In the genomic region with DNA sequence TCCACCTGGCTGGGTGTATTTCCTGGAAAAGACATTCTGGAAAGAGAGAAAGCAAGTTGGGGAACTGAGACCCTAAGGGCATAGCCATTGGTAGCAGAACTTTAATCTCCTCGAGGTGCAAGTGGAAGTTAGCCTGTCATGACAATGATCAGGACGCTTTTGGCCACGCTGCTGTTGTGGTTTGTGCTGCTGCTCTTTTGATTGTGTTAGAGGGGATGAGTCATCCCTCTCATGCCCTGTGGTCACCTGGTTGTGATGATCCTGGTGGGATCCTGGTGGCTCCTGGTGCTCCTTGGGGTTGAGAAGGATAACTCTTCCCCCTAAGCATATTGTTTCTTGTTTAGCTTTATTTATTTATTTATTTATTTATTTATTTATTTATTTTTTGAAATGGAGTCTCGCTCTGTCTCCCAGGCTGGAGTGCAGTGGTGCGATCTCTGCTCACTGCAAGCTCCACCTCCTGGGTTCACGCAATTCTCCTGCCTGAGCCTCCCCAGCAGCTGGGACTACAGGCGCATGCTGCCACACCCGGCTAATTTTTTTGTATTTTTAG, we compare ENCODE assay signal across 1 cellular context.
TF ChIP-seq lines count a peak whose summit lies in the region.

No MANE protein-coding gene starts in this region.

TF ChIP-seq in HEK293, 187 proteins besides CTCF, POLR2A, EP300 and RAD21 (continued from another document):
- TF ChIP-seq, protein P1, sequence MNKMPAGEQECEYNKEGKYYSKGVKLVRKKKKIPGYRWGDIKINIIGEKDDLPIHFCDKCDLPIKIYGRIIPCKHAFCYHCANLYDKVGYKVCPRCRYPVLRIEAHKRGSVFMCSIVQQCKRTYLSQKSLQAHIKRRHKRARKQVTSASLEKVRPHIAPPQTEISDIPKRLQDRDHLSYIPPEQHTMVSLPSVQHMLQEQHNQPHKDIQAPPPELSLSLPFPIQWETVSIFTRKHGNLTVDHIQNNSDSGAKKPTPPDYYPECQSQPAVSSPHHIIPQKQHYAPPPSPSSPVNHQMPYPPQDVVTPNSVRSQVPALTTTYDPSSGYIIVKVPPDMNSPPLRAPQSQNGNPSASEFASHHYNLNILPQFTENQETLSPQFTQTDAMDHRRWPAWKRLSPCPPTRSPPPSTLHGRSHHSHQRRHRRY (tag by site-specific recombination; IDR thresholded peaks at IDR 0.05), result no peak
- TF ChIP-seq ZNF544 (tag by site-specific recombination; IDR thresholded peaks at IDR 0.05) (no peak), ZNF19 (tag by site-specific recombination; IDR thresholded peaks at IDR 0.05; ENCODE audit: low read depth) (no peak), ZFP37 (tag by site-specific recombination; IDR thresholded peaks at IDR 0.05) (no peak), ZNF426 (tag by site-specific recombination; IDR thresholded peaks at IDR 0.05) (peak; percentile 34), ZNF155 (tag by site-specific recombination; IDR thresholded peaks at IDR 0.05) (no peak), TCF7L2 (IDR thresholded peaks at IDR 0.05; ENCODE audit: borderline replicate concordance, low read depth, low read length) (no peak), RBAK (tag by site-specific recombination; IDR thresholded peaks at IDR 0.05) (no peak), ZNF48 (tag by site-specific recombination; IDR thresholded peaks at IDR 0.05) (no peak), ZNF132 (tag by site-specific recombination; IDR thresholded peaks at IDR 0.05; ENCODE audit: borderline replicate concordance) (no peak), FEZF1 (tag by site-specific recombination; IDR thresholded peaks at IDR 0.05) (0 out of 2 replicates have a peak, but pooled peaks have one; percentile 6), ZNF416 (tag by site-specific recombination; IDR thresholded peaks at IDR 0.05) (no peak), ZNF324 (tag by site-specific recombination; IDR thresholded peaks at IDR 0.05) (no peak), ZSCAN16 (tag by site-specific recombination; IDR thresholded peaks at IDR 0.05) (no peak), ZNF473 (tag by site-specific recombination; IDR thresholded peaks at IDR 0.05) (no peak), ZNF664 (tag by site-specific recombination; IDR thresholded peaks at IDR 0.05) (no peak), ZNF239 (tag by site-specific recombination; IDR thresholded peaks at IDR 0.05) (no peak), BCL11B (tag by site-specific recombination; IDR thresholded peaks at IDR 0.05; ENCODE audit: low read depth) (no peak), ZNF677 (tag by site-specific recombination; IDR thresholded peaks at IDR 0.05) (no peak), ZBTB7A (tag by site-specific recombination; IDR thresholded peaks at IDR 0.05; ENCODE audit: low read depth) (no peak), ZFP3 (tag by site-specific recombination; IDR thresholded peaks at IDR 0.05; ENCODE audit: low read depth) (no peak), ZNF555 (tag by site-specific recombination; conservative IDR thresholded peaks at IDR 0.05) (peak; percentile 29)
- TF ChIP-seq, protein P2, sequence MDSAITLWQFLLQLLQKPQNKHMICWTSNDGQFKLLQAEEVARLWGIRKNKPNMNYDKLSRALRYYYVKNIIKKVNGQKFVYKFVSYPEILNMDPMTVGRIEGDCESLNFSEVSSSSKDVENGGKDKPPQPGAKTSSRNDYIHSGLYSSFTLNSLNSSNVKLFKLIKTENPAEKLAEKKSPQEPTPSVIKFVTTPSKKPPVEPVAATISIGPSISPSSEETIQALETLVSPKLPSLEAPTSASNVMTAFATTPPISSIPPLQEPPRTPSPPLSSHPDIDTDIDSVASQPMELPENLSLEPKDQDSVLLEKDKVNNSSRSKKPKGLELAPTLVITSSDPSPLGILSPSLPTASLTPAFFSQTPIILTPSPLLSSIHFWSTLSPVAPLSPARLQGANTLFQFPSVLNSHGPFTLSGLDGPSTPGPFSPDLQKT (IDR thresholded peaks at IDR 0.05; ENCODE audit: borderline replicate concordance, low read depth, low read length), result no peak
- TF ChIP-seq, protein P3, sequence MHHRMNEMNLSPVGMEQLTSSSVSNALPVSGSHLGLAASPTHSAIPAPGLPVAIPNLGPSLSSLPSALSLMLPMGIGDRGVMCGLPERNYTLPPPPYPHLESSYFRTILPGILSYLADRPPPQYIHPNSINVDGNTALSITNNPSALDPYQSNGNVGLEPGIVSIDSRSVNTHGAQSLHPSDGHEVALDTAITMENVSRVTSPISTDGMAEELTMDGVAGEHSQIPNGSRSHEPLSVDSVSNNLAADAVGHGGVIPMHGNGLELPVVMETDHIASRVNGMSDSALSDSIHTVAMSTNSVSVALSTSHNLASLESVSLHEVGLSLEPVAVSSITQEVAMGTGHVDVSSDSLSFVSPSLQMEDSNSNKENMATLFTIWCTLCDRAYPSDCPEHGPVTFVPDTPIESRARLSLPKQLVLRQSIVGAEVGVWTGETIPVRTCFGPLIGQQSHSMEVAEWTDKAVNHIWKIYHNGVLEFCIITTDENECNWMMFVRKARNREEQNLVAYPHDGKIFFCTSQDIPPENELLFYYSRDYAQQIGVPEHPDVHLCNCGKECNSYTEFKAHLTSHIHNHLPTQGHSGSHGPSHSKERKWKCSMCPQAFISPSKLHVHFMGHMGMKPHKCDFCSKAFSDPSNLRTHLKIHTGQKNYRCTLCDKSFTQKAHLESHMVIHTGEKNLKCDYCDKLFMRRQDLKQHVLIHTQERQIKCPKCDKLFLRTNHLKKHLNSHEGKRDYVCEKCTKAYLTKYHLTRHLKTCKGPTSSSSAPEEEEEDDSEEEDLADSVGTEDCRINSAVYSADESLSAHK (tag by site-specific recombination; IDR thresholded peaks at IDR 0.05), result no peak
- TF ChIP-seq, protein P4, sequence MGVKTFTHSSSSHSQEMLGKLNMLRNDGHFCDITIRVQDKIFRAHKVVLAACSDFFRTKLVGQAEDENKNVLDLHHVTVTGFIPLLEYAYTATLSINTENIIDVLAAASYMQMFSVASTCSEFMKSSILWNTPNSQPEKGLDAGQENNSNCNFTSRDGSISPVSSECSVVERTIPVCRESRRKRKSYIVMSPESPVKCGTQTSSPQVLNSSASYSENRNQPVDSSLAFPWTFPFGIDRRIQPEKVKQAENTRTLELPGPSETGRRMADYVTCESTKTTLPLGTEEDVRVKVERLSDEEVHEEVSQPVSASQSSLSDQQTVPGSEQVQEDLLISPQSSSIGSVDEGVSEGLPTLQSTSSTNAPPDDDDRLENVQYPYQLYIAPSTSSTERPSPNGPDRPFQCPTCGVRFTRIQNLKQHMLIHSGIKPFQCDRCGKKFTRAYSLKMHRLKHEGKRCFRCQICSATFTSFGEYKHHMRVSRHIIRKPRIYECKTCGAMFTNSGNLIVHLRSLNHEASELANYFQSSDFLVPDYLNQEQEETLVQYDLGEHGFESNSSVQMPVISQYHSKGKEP (tag by site-specific recombination; IDR thresholded peaks at IDR 0.05), result no peak
- TF ChIP-seq, protein P5, sequence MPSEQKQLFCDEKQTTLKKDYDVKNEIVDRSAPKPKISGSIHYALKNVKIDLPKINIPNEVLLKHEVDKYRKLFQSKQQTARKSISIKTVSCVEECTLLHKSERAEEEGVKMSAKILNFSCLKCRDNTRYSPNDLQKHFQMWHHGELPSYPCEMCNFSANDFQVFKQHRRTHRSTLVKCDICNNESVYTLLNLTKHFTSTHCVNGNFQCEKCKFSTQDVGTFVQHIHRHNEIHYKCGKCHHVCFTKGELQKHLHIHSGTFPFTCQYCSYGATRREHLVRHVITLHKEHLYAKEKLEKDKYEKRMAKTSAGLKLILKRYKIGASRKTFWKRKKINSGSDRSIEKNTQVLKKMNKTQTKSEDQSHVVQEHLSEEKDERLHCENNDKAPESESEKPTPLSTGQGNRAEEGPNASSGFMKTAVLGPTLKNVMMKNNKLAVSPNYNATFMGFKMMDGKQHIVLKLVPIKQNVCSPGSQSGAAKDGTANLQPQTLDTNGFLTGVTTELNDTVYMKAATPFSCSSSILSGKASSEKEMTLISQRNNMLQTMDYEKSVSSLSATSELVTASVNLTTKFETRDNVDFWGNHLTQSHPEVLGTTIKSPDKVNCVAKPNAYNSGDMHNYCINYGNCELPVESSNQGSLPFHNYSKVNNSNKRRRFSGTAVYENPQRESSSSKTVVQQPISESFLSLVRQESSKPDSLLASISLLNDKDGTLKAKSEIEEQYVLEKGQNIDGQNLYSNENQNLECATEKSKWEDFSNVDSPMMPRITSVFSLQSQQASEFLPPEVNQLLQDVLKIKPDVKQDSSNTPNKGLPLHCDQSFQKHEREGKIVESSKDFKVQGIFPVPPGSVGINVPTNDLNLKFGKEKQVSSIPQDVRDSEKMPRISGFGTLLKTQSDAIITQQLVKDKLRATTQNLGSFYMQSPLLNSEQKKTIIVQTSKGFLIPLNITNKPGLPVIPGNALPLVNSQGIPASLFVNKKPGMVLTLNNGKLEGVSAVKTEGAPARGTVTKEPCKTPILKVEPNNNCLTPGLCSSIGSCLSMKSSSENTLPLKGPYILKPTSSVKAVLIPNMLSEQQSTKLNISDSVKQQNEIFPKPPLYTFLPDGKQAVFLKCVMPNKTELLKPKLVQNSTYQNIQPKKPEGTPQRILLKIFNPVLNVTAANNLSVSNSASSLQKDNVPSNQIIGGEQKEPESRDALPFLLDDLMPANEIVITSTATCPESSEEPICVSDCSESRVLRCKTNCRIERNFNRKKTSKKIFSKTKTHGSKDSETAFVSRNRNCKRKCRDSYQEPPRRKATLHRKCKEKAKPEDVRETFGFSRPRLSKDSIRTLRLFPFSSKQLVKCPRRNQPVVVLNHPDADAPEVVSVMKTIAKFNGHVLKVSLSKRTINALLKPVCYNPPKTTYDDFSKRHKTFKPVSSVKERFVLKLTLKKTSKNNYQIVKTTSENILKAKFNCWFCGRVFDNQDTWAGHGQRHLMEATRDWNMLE (tag by site-specific recombination; conservative IDR thresholded peaks at IDR 0.05; ENCODE audit: low read depth), result peak; percentile 54; the same call in 1 of the 2 replicates
- TF ChIP-seq, protein P6, sequence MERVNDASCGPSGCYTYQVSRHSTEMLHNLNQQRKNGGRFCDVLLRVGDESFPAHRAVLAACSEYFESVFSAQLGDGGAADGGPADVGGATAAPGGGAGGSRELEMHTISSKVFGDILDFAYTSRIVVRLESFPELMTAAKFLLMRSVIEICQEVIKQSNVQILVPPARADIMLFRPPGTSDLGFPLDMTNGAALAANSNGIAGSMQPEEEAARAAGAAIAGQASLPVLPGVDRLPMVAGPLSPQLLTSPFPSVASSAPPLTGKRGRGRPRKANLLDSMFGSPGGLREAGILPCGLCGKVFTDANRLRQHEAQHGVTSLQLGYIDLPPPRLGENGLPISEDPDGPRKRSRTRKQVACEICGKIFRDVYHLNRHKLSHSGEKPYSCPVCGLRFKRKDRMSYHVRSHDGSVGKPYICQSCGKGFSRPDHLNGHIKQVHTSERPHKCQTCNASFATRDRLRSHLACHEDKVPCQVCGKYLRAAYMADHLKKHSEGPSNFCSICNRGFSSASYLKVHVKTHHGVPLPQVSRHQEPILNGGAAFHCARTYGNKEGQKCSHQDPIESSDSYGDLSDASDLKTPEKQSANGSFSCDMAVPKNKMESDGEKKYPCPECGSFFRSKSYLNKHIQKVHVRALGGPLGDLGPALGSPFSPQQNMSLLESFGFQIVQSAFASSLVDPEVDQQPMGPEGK (tag by site-specific recombination; IDR thresholded peaks at IDR 0.05), result no peak
- TF ChIP-seq, protein P7, sequence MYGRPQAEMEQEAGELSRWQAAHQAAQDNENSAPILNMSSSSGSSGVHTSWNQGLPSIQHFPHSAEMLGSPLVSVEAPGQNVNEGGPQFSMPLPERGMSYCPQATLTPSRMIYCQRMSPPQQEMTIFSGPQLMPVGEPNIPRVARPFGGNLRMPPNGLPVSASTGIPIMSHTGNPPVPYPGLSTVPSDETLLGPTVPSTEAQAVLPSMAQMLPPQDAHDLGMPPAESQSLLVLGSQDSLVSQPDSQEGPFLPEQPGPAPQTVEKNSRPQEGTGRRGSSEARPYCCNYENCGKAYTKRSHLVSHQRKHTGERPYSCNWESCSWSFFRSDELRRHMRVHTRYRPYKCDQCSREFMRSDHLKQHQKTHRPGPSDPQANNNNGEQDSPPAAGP (tag by site-specific recombination; IDR thresholded peaks at IDR 0.05), result no peak
